In the genomic region with DNA sequence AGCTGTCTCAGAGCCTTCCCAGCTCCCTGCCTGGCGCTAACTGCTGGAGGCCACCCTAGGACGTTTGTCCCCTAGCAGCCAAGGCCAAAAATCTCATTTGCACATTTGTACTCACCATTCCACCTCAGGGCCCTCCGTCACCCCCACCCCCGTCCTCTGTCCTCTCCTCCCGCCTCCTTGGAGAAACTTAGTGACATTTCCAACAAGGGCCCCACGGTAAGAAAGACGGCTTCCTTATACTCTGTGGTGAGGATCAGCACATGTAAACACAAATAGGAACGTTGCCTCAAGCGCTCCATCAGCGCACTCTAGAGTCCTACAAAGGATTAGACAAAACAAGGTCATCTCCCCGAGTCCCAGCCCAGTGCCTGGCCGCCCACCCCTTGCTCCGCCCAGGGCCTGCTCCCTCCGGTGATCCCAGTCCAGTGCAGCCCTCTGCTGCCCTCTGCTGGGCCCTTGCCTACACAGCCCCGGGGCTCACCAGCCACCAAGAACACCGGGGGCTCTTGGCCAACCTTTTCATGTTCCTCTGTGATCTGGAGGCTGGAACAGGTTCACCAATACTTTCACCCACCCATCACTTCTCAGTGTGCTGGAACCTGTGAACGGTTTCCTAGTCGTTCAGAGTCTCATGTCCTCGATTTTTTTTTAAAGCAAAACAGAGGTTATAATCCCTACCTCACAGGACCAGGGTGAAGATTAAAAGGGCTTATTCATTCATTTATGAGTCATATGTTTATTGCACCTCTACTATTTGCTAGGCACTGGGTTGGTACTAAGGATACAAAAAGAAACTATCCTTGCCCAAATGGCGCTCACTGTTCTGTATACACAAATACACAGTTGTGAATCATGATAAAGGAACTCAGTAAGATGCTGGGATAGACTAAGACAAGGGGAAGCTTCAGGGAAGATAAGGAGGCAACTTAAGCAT, we compare ENCODE assay signal across 8 cellular contexts. TPM values are rescaled to one million over a fixed set of nuclear protein-coding genes. Genes with fewer than 3 reads are reported as not detected.
DNase-seq lines count a peak whose midpoint lies in the region; ATAC-seq and TF ChIP-seq lines count a peak whose summit lies in the region.

No MANE protein-coding gene starts in this region.

- H3K27me3 ChIP-seq in ovary (no peaks in the 10 kb centered on the region), thyroid gland (no peaks in the 10 kb centered on the region)

- peak; percentile 98 for ATAC-seq in HG02759 (IDR thresholded peaks at IDR 0.05; ENCODE audit: unreplicated experiment)
- peak; percentile 100 for ATAC-seq in Right ventricle myocardium inferior

- WGBS in ovary, 3 donors = 8% methylated on average over 20 of the region's 20 CpGs
- 12 to 13% methylated on average over 16 to 19 of the region's 20 CpGs for WGBS in thyroid gland, 2 donors

- H3K4me1 ChIP-seq in ovary (ENCODE audit: insufficient read depth) (peaks cover 2% of the 10 kb centered on the region), thyroid gland (peaks cover 0 to 2% of the 10 kb centered on the region in 2 donors)

- peak; percentile 88 for DNase-seq in NCI-H1105 (lab: John Stamatoyannopoulos, UW)
- DNase-seq in SKM-1 treated with dmso at 0.1 percent for 144 hours (lab: John Stamatoyannopoulos, UW; ENCODE audit: unreplicated experiment) = peak; percentile 80
- DNase-seq in activated naive CD8-positive, alpha-beta T cell treated with anti-CD3 and anti-CD28 coated beads for 36 hours = peak; percentile 90
- peak; percentile 98 for DNase-seq in Right ventricle myocardium inferior (ENCODE audit: missing footprints)
- peak; percentile 96 to 98 (median 96) for DNase-seq in ovary
- peak; percentile 93 to 94 for DNase-seq in thyroid gland

- peak overlapping the region; percentile 47 for H3K4me3 Mint-ChIP-seq in activated naive CD8-positive, alpha-beta T cell treated with anti-CD3 and anti-CD28 coated beads for 36 hours

- H3K9me3 Mint-ChIP-seq in activated naive CD8-positive, alpha-beta T cell treated with anti-CD3 and anti-CD28 coated beads for 36 hours = no peaks in the 10 kb centered on the region

- TF ChIP-seq POLR2A in ovary (IDR thresholded peaks at IDR 0.05) (no peak), thyroid gland (IDR thresholded peaks at IDR 0.05) (no peak)

- no peaks in the 10 kb centered on the region for H3K36me3 ChIP-seq in ovary
- no peaks in the 10 kb centered on the region for H3K36me3 ChIP-seq in thyroid gland

- TF ChIP-seq CTCF in GM12872 (IDR thresholded peaks at IDR 0.05; ENCODE audit: insufficient read depth, low read depth, low read length) (peak; percentile 97), ovary (IDR thresholded peaks at IDR 0.05) (peak; percentile 98 to 99 (median 98)), thyroid gland (IDR thresholded peaks at IDR 0.05) (peak; percentile 95 to 99 (median 98))

- no peak overlapping the region for H3K4me3 ChIP-seq in ovary
- no peak overlapping the region for H3K4me3 ChIP-seq in thyroid gland (replicated peaks in 1 of 3)

- no peak for TF ChIP-seq EP300 in ovary (IDR thresholded peaks at IDR 0.05)

- intact Hi-C loops in Right ventricle myocardium inferior (cut with DNase I) = loop anchor here (1.0 to 5.0 kb wide), 5 partner anchors 113 to 329 kb away; partner anchors contain the start of genes LYVE1 and RNF141
- intact Hi-C loops in ovary (cut with DNase I) = loop anchor here (2.0 to 10.0 kb wide), 9 partner anchors 43 to 981 kb away; partner anchors contain the start of genes IRAG1 (in 1 of the 4) and LYVE1 (in 1 of the 4)
- intact Hi-C loops in thyroid gland (cut with DNase I) = loop anchor here (5.0 to 10.0 kb wide), 3 partner anchors 108 to 328 kb away; no protein-coding TSS in a partner anchor

- H3K36me3 Mint-ChIP-seq in activated naive CD8-positive, alpha-beta T cell treated with anti-CD3 and anti-CD28 coated beads for 36 hours = no peaks in the 10 kb centered on the region

- H3K27ac ChIP-seq in ovary (peak overlapping the region in 1 of 2 donors; percentile 55), thyroid gland (no peak overlapping the region)

- H3K9me3 ChIP-seq in ovary (no peaks in the 10 kb centered on the region), thyroid gland (no peaks in the 10 kb centered on the region)

- H3K4me1 Mint-ChIP-seq in activated naive CD8-positive, alpha-beta T cell treated with anti-CD3 and anti-CD28 coated beads for 36 hours = peaks cover 9% of the 10 kb centered on the region

- peaks cover 8% of the 10 kb centered on the region for H3K27me3 Mint-ChIP-seq in activated naive CD8-positive, alpha-beta T cell treated with anti-CD3 and anti-CD28 coated beads for 36 hours

- no peak overlapping the region for H3K27ac Mint-ChIP-seq in activated naive CD8-positive, alpha-beta T cell treated with anti-CD3 and anti-CD28 coated beads for 36 hours

RNA-seq across cellular contexts. Expression of gene CTR9, which starts 15.2 kb away (rescaled TPM):
- 10 to 100 TPM; 50.6 TPM for total RNA-seq in activated naive CD8-positive, alpha-beta T cell treated with anti-CD3 and anti-CD28 coated beads for 36 hours
- 20.6 TPM for total RNA-seq in Right ventricle myocardium inferior
- 10 to 100 TPM; 18.5 to 40.6 (median 32.5) TPM for total RNA-seq in ovary
- 10 to 100 TPM; 18.0 to 31.2 TPM for polyA plus RNA-seq in ovary
- 10 to 100 TPM; 28.9 to 35.3 (median 31.7) TPM for total RNA-seq in thyroid gland

RNA-seq across cellular contexts. Expression of gene IRAG1, which starts 42.2 kb away (rescaled TPM):
- total RNA-seq in activated naive CD8-positive, alpha-beta T cell treated with anti-CD3 and anti-CD28 coated beads for 36 hours = not detected
- 5.9 TPM for total RNA-seq in Right ventricle myocardium inferior
- 10 to 100 TPM in 6 of 7 donors, 1 to 10 TPM in 1; 5.8 to 89.5 (median 29.8) TPM for total RNA-seq in ovary
- 10 to 100 TPM; 16.3 to 70.6 TPM for polyA plus RNA-seq in ovary
- 10 to 100 TPM in 1 of 4 donors, 1 to 10 TPM in 3; 3.2 to 14.4 (median 5.8) TPM for total RNA-seq in thyroid gland
